Comparison of ENCODE assay signal across 9 cellular contexts in the genomic region with DNA sequence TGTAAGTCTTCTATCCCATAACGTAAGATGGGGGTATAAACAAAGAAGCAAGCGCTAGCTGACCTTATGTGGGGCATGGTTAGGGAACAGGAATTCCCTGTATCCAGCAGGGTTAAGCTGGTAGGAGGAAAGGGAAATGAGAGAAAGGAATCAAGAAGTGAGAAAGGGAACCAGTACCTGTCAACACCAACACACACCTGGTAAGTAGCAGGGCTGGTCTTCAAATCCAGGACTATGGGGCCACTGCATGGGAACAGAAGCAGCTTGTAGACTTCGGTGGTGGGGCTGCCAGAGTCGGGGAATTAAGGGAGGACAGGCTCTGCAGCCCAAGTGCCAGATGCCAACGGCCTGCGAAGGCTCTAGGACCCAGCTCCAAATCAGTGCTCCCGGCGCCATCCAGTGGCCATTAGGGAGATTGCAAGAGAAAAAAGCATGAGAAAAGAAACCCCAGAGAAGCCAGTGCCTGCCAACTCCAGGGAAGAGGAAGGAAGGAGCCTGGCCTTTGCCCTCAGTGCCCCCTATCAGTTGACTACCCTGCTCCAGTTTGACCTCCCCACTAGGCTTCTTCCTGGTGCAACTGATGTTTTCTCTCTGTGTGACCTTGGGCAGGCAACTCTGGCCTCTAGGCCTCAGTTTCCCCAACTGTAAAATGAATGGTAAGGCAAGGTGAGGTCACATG. TPM values are rescaled to one million over a fixed set of nuclear protein-coding genes. Genes with fewer than 3 reads are reported as not detected.
DNase-seq lines count a peak whose midpoint lies in the region; ATAC-seq and TF ChIP-seq lines count a peak whose summit lies in the region.
"Had no signal": no experiment of that assay in that cellular context is flagged by ENCODE, and none has a peak within 500 bp of the region (broad histone marks: within the 10 kb centered on the region; RNA-seq: fewer than 3 reads in every experiment).

No MANE protein-coding gene starts in this region.

- intact Hi-C loops in A673 (cut with micrococcal nuclease; ENCODE audit: unreplicated experiment): loop anchor here (1.0 to 5.0 kb wide), 2 partner anchors 247 to 279 kb away; no protein-coding TSS in a partner anchor
- intact Hi-C loops in activated B cell treated with CpG ODN at 0.5 μM for 24 hours (cut with micrococcal nuclease): loop anchor here (1.0 to 10.0 kb wide), 6 partner anchors 154 to 1076 kb away; a partner anchor contains a TSS

- H3K4me3 Mint-ChIP-seq in activated B cell treated with CpG ODN at 0.5 μM for 24 hours: no peak overlapping the region

- H3K36me3 Mint-ChIP-seq in activated B cell treated with CpG ODN at 0.5 μM for 24 hours (ENCODE audit: low read depth): no peaks in the 10 kb centered on the region

- H3K36me3 ChIP-seq in A673 (ENCODE audit: insufficient read depth, low read length, poor library complexity, severe bottlenecking) (no peaks in the 10 kb centered on the region), kidney epithelial cell (ENCODE audit: control insufficient read depth, insufficient read depth, low read length) (no peaks in the 10 kb centered on the region)

- H3K27ac ChIP-seq in A673 (ENCODE audit: low read depth, low read length, poor library complexity, severe bottlenecking): no peak overlapping the region

- no peaks in the 10 kb centered on the region for H3K9me3 Mint-ChIP-seq in activated B cell treated with CpG ODN at 0.5 μM for 24 hours

- TF ChIP-seq CTCF in A673 (conservative IDR thresholded peaks at IDR 0.05; ENCODE audit: low read depth, low read length): peak; percentile 93
- TF ChIP-seq CTCF in activated B cell treated with CpG ODN at 0.5 μM for 24 hours (IDR thresholded peaks at IDR 0.05): peak; percentile 45
- TF ChIP-seq CTCF in cardiac fibroblast (IDR thresholded peaks at IDR 0.05; ENCODE audit: low read depth, low read length): peak; percentile 88
- peak; percentile 95 for TF ChIP-seq CTCF in kidney epithelial cell (IDR thresholded peaks at IDR 0.05; ENCODE audit: insufficient read depth, low read length, poor library complexity, severe bottlenecking)

- POLR2A ChIA-PET in A673 (lab: Charles Lee; ENCODE audit: low non-redundant PET) (interaction anchor here (0.5 kb wide), 1 partner anchor 250 kb away, joined by 4 read pairs; no protein-coding TSS in a partner anchor), activated B cell treated with CpG ODN at 0.5 μM for 24 hours (lab: Charles Lee) (no interaction called here)

- H3K4me3 ChIP-seq in A673 (ENCODE audit: low read depth, low read length, poor library complexity, severe bottlenecking): no peak overlapping the region
- no peak overlapping the region for H3K4me3 ChIP-seq in cardiac fibroblast (replicated peaks in 1 of 2; ENCODE audit: low read depth in 2 of 2, low read length in 2 of 2)
- no peak overlapping the region for H3K4me3 ChIP-seq in kidney epithelial cell (ENCODE audit: low read depth, low read length)

- H3K27me3 ChIP-seq in A673 (replicated peaks; ENCODE audit: insufficient read depth, low read depth, low read length, poor library complexity) (peaks cover 9% of the 10 kb centered on the region), kidney epithelial cell (ENCODE audit: control insufficient read depth, insufficient read depth, low read length) (peaks cover 6% of the 10 kb centered on the region)

- peak; percentile 61 for ATAC-seq in activated B cell treated with CpG ODN at 0.5 μM for 24 hours (ENCODE audit: low read depth)
- ATAC-seq in HG03139 (IDR thresholded peaks at IDR 0.05; ENCODE audit: unreplicated experiment): no peak

- H3K9me3 ChIP-seq in A673 (ENCODE audit: low read depth, low read length, poor library complexity, severe bottlenecking): no peaks in the 10 kb centered on the region

- peak; percentile 90 for DNase-seq in A673 (ENCODE audit: low spot score)
- peak; percentile 64 for DNase-seq in GM19238 (ENCODE audit: insufficient read length, low spot score)
- peak; percentile 76 for DNase-seq in NCI-H2196 treated with DMSO at 0.1 percent for 48 hours (lab: John Stamatoyannopoulos, UW; ENCODE audit: unreplicated experiment)
- DNase-seq in activated B cell treated with CpG ODN at 0.5 μM for 24 hours: peak; percentile 40
- DNase-seq in cardiac fibroblast (ENCODE audit: low read depth in 2 of 2): peak; percentile 80 to 84
- no peak for DNase-seq in kidney epithelial cell (ENCODE audit: low read depth)
- DNase-seq in stimulated activated CD4-positive, alpha-beta T cell treated with anti-CD3 and anti-CD28 coated beads, Interleukin-1b, Interleukin-23, amount 100 ng/mL, for 48 hours: peak; percentile 67

- peaks cover 18% of the 10 kb centered on the region for H3K27me3 Mint-ChIP-seq in activated B cell treated with CpG ODN at 0.5 μM for 24 hours

- CTCF ChIA-PET in A673 (lab: Charles Lee): interaction anchor here (0.5 to 1.8 kb wide), 9 partner anchors 10 to 280 kb away, joined by 3 to 16 read pairs (median 5); no protein-coding TSS in a partner anchor
- CTCF ChIA-PET in activated B cell treated with CpG ODN at 0.5 μM for 24 hours (lab: Charles Lee): interaction anchor here (0.7 to 5.6 kb wide), 19 partner anchors 8 to 1255 kb away, joined by 3 to 45 read pairs (median 4); no protein-coding TSS in a partner anchor

- BruUV-seq in A673 (replicated peaks; lab: Mats Ljungman, UMichigan): no TSS peak

- peaks cover 21% of the 10 kb centered on the region for H3K4me1 Mint-ChIP-seq in activated B cell treated with CpG ODN at 0.5 μM for 24 hours

- peak overlapping the region; percentile 39 for H3K27ac Mint-ChIP-seq in activated B cell treated with CpG ODN at 0.5 μM for 24 hours

- H3K4me1 ChIP-seq in A673 (ENCODE audit: insufficient read depth, low read length, poor library complexity, severe bottlenecking): peaks cover 9% of the 10 kb centered on the region

RNA-seq across cellular contexts. Expression of a gene that starts 15.8 kb away (rescaled TPM):
- total RNA-seq in A673 (2021) (not detected in 2 replicates), activated B cell treated with CpG ODN at 0.5 μM for 24 hours (not detected in 2 replicates), kidney epithelial cell (not detected in 2 replicates)
- total RNA-seq: skeletal muscle tissue had no signal

RNA-seq across cellular contexts. Expression of a gene that starts 17.3 kb away (rescaled TPM):
- total RNA-seq in A673 (2021) (0.28 and 0.31 TPM in 2 replicates), activated B cell treated with CpG ODN at 0.5 μM for 24 hours (not detected in 2 replicates), kidney epithelial cell (not detected in 2 replicates)

RNA-seq across cellular contexts. Expression of a gene that starts 36.5 kb away (rescaled TPM):
- total RNA-seq in A673 (2021) (not detected in 2 replicates), activated B cell treated with CpG ODN at 0.5 μM for 24 hours (not detected in 2 replicates), kidney epithelial cell (88.0 and 99.5 TPM in 2 replicates)
- total RNA-seq: skeletal muscle tissue had no signal

RNA-seq across cellular contexts. Expression of a gene that starts 57.4 kb away (rescaled TPM):
- total RNA-seq in A673 (2021): 14.8 and 16.3 TPM in 2 replicates
- not detected in 2 replicates for total RNA-seq in activated B cell treated with CpG ODN at 0.5 μM for 24 hours
- 155 and 175 TPM in 2 replicates for total RNA-seq in kidney epithelial cell

Comparison
In these comparisons a context has a peak if more than half of its experiments do, and no peak if none do; other contexts are left out.
1. CTCF ChIP-seq: peak in every context shown above with its lines; median percentile 95 in kidney epithelial cell; 93 in A673; 88 in cardiac fibroblast; 45 in activated B cell treated with CpG ODN at 0.5 μM for 24 hours.
2. RNA of a gene that starts 36.5 kb away (total RNA-seq): 88.0 to 99.5 TPM in kidney epithelial cell; not detected in A673 and not detected in activated B cell treated with CpG ODN at 0.5 μM for 24 hours; every median in the first group is over 10 times any median in the second.